ENCODE assay signal across 2 cellular contexts in the genomic region with DNA sequence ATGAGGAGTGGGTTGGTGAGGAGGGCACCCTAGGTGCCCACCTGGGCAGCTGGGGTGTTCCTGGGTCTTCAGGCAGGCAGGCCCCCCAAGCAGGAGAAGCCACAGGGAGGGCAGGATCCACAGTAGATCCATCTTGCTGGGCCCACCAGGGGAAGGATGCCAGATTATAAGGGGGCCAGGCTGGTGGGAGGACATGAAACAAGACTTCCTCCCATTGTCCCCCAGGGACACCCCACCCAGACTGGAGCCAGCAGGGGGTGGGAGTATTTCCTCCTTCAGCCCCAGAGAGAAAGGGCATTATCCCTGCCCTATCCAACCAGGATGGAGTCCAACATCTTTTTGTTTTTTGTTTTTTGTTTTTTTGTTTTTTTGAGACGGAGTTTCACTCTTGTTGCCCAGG.
TF ChIP-seq lines count a peak whose summit lies in the region.

A gene (minus strand): TSS at position 138 of the 400 bp plus-strand sequence. CDS start 6 bp downstream, at position 132.

TF ChIP-seq in liver, 16 proteins besides CTCF, POLR2A, EP300 and RAD21:
- TF ChIP-seq JUND (IDR thresholded peaks at IDR 0.05) (no peak), HNF4G (IDR thresholded peaks at IDR 0.05) (no peak), SP1 (IDR thresholded peaks at IDR 0.05) (no peak), TAF1 (conservative IDR thresholded peaks at IDR 0.05) (no peak), FOXA1 (IDR thresholded peaks at IDR 0.05) (no peak), NR2F2 (IDR thresholded peaks at IDR 0.05) (no peak), RXRA (IDR thresholded peaks at IDR 0.05) (no peak), HNF4A (conservative IDR thresholded peaks at IDR 0.05) (no peak), GABPA (IDR thresholded peaks at IDR 0.05 in 1 of 2, conservative IDR thresholded peaks at IDR 0.05 in 1 of 2) (no peak), EGR1 (IDR thresholded peaks at IDR 0.05; ENCODE audit: low read depth in 2 of 2) (no peak)
- TF ChIP-seq, protein P1, sequence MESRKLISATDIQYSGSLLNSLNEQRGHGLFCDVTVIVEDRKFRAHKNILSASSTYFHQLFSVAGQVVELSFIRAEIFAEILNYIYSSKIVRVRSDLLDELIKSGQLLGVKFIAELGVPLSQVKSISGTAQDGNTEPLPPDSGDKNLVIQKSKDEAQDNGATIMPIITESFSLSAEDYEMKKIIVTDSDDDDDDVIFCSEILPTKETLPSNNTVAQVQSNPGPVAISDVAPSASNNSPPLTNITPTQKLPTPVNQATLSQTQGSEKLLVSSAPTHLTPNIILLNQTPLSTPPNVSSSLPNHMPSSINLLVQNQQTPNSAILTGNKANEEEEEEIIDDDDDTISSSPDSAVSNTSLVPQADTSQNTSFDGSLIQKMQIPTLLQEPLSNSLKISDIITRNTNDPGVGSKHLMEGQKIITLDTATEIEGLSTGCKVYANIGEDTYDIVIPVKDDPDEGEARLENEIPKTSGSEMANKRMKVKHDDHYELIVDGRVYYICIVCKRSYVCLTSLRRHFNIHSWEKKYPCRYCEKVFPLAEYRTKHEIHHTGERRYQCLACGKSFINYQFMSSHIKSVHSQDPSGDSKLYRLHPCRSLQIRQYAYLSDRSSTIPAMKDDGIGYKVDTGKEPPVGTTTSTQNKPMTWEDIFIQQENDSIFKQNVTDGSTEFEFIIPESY (IDR thresholded peaks at IDR 0.05) = no peak
- TF ChIP-seq, protein P2, sequence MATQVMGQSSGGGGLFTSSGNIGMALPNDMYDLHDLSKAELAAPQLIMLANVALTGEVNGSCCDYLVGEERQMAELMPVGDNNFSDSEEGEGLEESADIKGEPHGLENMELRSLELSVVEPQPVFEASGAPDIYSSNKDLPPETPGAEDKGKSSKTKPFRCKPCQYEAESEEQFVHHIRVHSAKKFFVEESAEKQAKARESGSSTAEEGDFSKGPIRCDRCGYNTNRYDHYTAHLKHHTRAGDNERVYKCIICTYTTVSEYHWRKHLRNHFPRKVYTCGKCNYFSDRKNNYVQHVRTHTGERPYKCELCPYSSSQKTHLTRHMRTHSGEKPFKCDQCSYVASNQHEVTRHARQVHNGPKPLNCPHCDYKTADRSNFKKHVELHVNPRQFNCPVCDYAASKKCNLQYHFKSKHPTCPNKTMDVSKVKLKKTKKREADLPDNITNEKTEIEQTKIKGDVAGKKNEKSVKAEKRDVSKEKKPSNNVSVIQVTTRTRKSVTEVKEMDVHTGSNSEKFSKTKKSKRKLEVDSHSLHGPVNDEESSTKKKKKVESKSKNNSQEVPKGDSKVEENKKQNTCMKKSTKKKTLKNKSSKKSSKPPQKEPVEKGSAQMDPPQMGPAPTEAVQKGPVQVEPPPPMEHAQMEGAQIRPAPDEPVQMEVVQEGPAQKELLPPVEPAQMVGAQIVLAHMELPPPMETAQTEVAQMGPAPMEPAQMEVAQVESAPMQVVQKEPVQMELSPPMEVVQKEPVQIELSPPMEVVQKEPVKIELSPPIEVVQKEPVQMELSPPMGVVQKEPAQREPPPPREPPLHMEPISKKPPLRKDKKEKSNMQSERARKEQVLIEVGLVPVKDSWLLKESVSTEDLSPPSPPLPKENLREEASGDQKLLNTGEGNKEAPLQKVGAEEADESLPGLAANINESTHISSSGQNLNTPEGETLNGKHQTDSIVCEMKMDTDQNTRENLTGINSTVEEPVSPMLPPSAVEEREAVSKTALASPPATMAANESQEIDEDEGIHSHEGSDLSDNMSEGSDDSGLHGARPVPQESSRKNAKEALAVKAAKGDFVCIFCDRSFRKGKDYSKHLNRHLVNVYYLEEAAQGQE (IDR thresholded peaks at IDR 0.05) = no peak

TF ChIP-seq in HepG2, 621 proteins besides CTCF, POLR2A, EP300 and RAD21:
- TF ChIP-seq ARNT (IDR thresholded peaks at IDR 0.05) (no peak), MYNN (CRISPR knock-in tag; IDR thresholded peaks at IDR 0.05; ENCODE audit: low read depth) (no peak), IKZF1 (IDR thresholded peaks at IDR 0.05) (no peak), GTF2F1 (IDR thresholded peaks at IDR 0.05; ENCODE audit: low read length) (no peak), ZNF747 (CRISPR knock-in tag; IDR thresholded peaks at IDR 0.05; ENCODE audit: borderline replicate concordance) (no peak), ZNF619 (CRISPR knock-in tag; IDR thresholded peaks at IDR 0.05) (no peak)
- TF ChIP-seq, protein P3, sequence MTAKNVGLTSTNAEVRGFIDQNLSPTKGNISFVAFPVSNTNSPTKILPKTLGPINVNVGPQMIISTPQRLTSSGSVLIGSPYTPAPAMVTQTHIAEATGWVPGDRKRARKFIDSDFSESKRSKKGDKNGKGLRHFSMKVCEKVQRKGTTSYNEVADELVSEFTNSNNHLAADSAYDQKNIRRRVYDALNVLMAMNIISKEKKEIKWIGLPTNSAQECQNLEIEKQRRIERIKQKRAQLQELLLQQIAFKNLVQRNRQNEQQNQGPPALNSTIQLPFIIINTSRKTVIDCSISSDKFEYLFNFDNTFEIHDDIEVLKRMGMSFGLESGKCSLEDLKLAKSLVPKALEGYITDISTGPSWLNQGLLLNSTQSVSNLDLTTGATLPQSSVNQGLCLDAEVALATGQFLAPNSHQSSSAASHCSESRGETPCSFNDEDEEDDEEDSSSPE (CRISPR knock-in tag; IDR thresholded peaks at IDR 0.05) = no peak
- TF ChIP-seq, protein P4, sequence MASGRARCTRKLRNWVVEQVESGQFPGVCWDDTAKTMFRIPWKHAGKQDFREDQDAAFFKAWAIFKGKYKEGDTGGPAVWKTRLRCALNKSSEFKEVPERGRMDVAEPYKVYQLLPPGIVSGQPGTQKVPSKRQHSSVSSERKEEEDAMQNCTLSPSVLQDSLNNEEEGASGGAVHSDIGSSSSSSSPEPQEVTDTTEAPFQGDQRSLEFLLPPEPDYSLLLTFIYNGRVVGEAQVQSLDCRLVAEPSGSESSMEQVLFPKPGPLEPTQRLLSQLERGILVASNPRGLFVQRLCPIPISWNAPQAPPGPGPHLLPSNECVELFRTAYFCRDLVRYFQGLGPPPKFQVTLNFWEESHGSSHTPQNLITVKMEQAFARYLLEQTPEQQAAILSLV (CRISPR knock-in tag; IDR thresholded peaks at IDR 0.05; ENCODE audit: borderline replicate concordance) = no peak
- TF ChIP-seq, protein P5, sequence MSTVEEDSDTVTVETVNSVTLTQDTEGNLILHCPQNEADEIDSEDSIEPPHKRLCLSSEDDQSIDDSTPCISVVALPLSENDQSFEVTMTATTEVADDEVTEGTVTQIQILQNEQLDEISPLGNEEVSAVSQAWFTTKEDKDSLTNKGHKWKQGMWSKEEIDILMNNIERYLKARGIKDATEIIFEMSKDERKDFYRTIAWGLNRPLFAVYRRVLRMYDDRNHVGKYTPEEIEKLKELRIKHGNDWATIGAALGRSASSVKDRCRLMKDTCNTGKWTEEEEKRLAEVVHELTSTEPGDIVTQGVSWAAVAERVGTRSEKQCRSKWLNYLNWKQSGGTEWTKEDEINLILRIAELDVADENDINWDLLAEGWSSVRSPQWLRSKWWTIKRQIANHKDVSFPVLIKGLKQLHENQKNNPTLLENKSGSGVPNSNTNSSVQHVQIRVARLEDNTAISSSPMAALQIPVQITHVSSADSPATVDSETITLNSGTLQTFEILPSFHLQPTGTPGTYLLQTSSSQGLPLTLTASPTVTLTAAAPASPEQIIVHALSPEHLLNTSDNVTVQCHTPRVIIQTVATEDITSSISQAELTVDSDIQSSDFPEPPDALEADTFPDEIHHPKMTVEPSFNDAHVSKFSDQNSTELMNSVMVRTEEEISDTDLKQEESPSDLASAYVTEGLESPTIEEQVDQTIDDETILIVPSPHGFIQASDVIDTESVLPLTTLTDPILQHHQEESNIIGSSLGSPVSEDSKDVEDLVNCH (CRISPR knock-in tag; IDR thresholded peaks at IDR 0.05) = no peak
- TF ChIP-seq, protein P6, sequence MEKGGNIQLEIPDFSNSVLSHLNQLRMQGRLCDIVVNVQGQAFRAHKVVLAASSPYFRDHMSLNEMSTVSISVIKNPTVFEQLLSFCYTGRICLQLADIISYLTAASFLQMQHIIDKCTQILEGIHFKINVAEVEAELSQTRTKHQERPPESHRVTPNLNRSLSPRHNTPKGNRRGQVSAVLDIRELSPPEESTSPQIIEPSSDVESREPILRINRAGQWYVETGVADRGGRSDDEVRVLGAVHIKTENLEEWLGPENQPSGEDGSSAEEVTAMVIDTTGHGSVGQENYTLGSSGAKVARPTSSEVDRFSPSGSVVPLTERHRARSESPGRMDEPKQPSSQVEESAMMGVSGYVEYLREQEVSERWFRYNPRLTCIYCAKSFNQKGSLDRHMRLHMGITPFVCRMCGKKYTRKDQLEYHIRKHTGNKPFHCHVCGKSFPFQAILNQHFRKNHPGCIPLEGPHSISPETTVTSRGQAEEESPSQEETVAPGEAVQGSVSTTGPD (CRISPR knock-in tag; IDR thresholded peaks at IDR 0.05) = no peak
